In genomic region chr16:85872666-85873561, GRCh38 we compare ENCODE assay signal across 26 cellular contexts. TPM values are rescaled to one million over a fixed set of nuclear protein-coding genes. Genes with fewer than 3 reads are reported as not detected.
DNase-seq lines count a peak whose midpoint lies in the region; ATAC-seq, FAIRE-seq and TF ChIP-seq lines count a peak whose summit lies in the region.
"Had no signal": no experiment of that assay in that cellular context is flagged by ENCODE, and none has a peak within 500 bp of the region (broad histone marks: within the 10 kb centered on the region; RNA-seq: fewer than 3 reads in every experiment).

No MANE protein-coding gene starts in this region.

- ATAC-seq in Right ventricle myocardium superior (ENCODE audit: poor library complexity) (peak; percentile 74), lower lobe of right lung (peak; percentile 59 to 77), HG02571 (IDR thresholded peaks at IDR 0.05; ENCODE audit: unreplicated experiment) (no peak), HG03432 (IDR thresholded peaks at IDR 0.05; ENCODE audit: unreplicated experiment) (no peak)
- ATAC-seq: activated CD8-positive, alpha-beta T cell treated with anti-CD3 and anti-CD28 coated beads for 36 hours; GM12878 had no signal

- peak; percentile 43 for FAIRE-seq in GM12891 (lab: Jason Lieb, UNC)
- FAIRE-seq: GM12878, kidney had no signal

- no peak for DNase-seq in GM12891 (ENCODE audit: insufficient read length, low spot score)
- DNase-seq in Right ventricle myocardium superior, result peak; percentile 58
- DNase-seq in lower lobe of right lung, result no peak
- peak; percentile 46 for DNase-seq in testis
- DNase-seq in NCI-H2196 treated with DMSO at 0.1 percent for 48 hours (lab: John Stamatoyannopoulos, UW; ENCODE audit: unreplicated experiment), result no peak
- DNase-seq: activated CD8-positive, alpha-beta T cell treated with anti-CD3 and anti-CD28 coated beads for 36 hours; activated naive CD4-positive, alpha-beta T cell treated with anti-CD3 and anti-CD28 coated beads, Interleukin-2, amount 10 ng/mL, durations not matched to agents 7 days and 5 days; activated T-cell treated with anti-CD3 and anti-CD28 coated beads, Interleukin-2, amount 50 U/mL, for 24 hours; anterior cingulate cortex; caudate nucleus; DMS53; erythroblast; foreskin melanocyte; KBM-7; kidney; MV-4-11; NCI-H187; NCI-H226; nucleus accumbens; PC-9; retina; SJCRH30; T-helper 2 cell had no signal

- H3K9me3 ChIP-seq in lower lobe of right lung, result no peaks in the 10 kb centered on the region
- no peaks in the 10 kb centered on the region for H3K9me3 ChIP-seq in testis
- H3K9me3 ChIP-seq: SJCRH30 had no signal

- 72 to 80% methylated on average over 15 of the region's 15 CpGs for WGBS in testis, 2 donors

- H3K36me3 ChIP-seq in lower lobe of right lung (no peaks in the 10 kb centered on the region), testis (ENCODE audit: low read depth, missing control alignments) (no peaks in the 10 kb centered on the region)
- H3K36me3 ChIP-seq: SJCRH30 had no signal

- no peak for TF ChIP-seq CTCF in lower lobe of right lung (IDR thresholded peaks at IDR 0.05)
- no peak for TF ChIP-seq CTCF in testis (IDR thresholded peaks at IDR 0.05)

- TF ChIP-seq POLR2A in GM12891 (IDR thresholded peaks at IDR 0.05; ENCODE audit: low read depth, low read length) (no peak), testis (IDR thresholded peaks at IDR 0.05) (no peak)

- peaks cover 17% of the 10 kb centered on the region for H3K4me1 ChIP-seq in lower lobe of right lung
- H3K4me1 ChIP-seq in testis, result no peaks in the 10 kb centered on the region
- H3K4me1 ChIP-seq: SJCRH30 had no signal

- H3K27me3 ChIP-seq in lower lobe of right lung (ENCODE audit: low read depth), result no peaks in the 10 kb centered on the region
- H3K27me3 ChIP-seq in testis, result no peaks in the 10 kb centered on the region
- H3K27me3 ChIP-seq: SJCRH30 had no signal

- intact Hi-C loops in Right ventricle myocardium superior (cut with DNase I), result no loop called here
- intact Hi-C loops in lower lobe of right lung (cut with DNase I), result no loop called here
- intact Hi-C loops in testis (cut with DNase I; ENCODE audit: low total_unique reads), result no loop called here

- no peak overlapping the region for H3K4me3 ChIP-seq in lower lobe of right lung
- no peak overlapping the region for H3K4me3 ChIP-seq in testis
- H3K4me3 ChIP-seq: GM12878, PC-9, SJCRH30 had no signal

- H3K27ac ChIP-seq in lower lobe of right lung, result no peak overlapping the region
- H3K27ac ChIP-seq in testis, result no peak overlapping the region
- H3K27ac ChIP-seq: PC-9, SJCRH30 had no signal

TF ChIP-seq in GM12891, 5 proteins besides CTCF, POLR2A, EP300 and RAD21:
- TF ChIP-seq TAF1 (IDR thresholded peaks at IDR 0.05; ENCODE audit: low read depth, low read length), result no peak

RNA-seq across cellular contexts. Expression of gene IRF8, which starts 26.0 kb away (rescaled TPM):
- 111 TPM for polyA plus RNA-seq in GM12891 (2012; ENCODE audit: low read depth, missing spikeins)
- total RNA-seq in Right ventricle myocardium superior (3.0 TPM), lower lobe of right lung (67.9 TPM), testis (10 to 100 TPM; 14.0 to 15.0 TPM)
- polyA plus RNA-seq in testis (ENCODE audit: insufficient read depth, low read depth, low replicate concordance), result 7.2 TPM
- total RNA-seq: PC-9, SJCRH30 had no signal

Comparison
In these comparisons a context has a peak if more than half of its experiments do, and no peak if none do; other contexts are left out.
1. DNase-seq: peak in Right ventricle myocardium superior (single experiment) and testis (single experiment); none in GM12891 (single experiment), lower lobe of right lung (single experiment) and NCI-H2196 treated with DMSO at 0.1 percent for 48 hours (single experiment).
2. ATAC-seq: peak in Right ventricle myocardium superior (single experiment) and lower lobe of right lung (2 of 2); none in HG02571 (single experiment) and HG03432 (single experiment).